Comparison of ENCODE assay signal across 34 cellular contexts in genomic region chr18:41021089-41021488, GRCh38.
"Had no signal": no experiment of that assay in that cellular context is flagged by ENCODE, and none has a peak within 500 bp of the region (broad histone marks: within the 10 kb centered on the region; RNA-seq: fewer than 3 reads in every experiment).

No MANE protein-coding gene starts in this region.

- H3K27me3 ChIP-seq: MG63 had no signal

- H3K36me3 ChIP-seq: MG63 had no signal

- H3K4me3 ChIP-seq: MG63 had no signal

- DNase-seq: Karpas-422, Kasumi-1, MG63, MM.1S, MV-4-11, NCI-H1048, NCI-H1092, NCI-H1092 treated with DMSO at 0.1 percent for 48 hours, NCI-H1105, NCI-H1105 treated with DMSO at 0.1 percent for 48 hours, NCI-H1417, NCI-H1417 treated with DMSO at 0.1 percent for 48 hours, NCI-H1436, NCI-H1436 treated with DMSO at 0.1 percent for 48 hours, NCI-H146, NCI-H1694, NCI-H1694 treated with DMSO at 0.1 percent for 48 hours, NCI-H187, NCI-H187 treated with DMSO at 0.1 percent for 48 hours, NCI-H1930, NCI-H2029, NCI-H2029 treated with DMSO at 0.1 percent for 48 hours, NCI-H2081, NCI-H2081 treated with DMSO at 0.1 percent for 48 hours, NCI-H2107, NCI-H2171, NCI-H2171 treated with DMSO at 0.1 percent for 48 hours, NCI-H2227 treated with DMSO at 0.1 percent for 48 hours, NCI-H226, NCI-H345, NCI-H446, NCI-H446 treated with DMSO at 0.1 percent for 48 hours, NCI-H510A, NCI-H510A treated with DMSO at 0.1 percent for 48 hours had no signal

- H3K9me3 ChIP-seq: MG63 had no signal
